ENCODE assay signal across 14 cellular contexts in the genomic region with DNA sequence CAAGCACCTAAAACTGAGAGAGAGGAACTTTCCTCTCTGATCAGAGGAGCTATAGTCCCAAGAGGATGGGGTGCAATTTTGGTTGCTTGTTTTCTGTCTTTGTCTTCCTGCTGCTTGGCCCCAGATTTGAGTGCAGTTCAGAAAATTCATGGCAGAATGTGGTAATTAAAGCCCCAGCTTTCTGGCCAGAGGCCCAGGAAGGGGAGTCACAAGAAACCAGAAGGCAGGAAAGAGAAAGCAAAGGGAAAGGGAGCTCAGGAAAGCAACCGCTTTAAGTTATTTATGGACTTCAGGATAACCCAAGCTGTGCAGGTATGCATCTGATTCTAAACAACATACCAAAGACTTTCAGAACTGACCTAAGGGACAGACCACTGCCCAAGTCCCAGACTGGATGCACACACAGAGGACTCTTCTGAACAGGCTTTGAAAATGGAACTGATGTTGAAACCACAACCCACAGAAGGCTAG.
DNase-seq lines count a peak whose midpoint lies in the region; ATAC-seq, FAIRE-seq and TF ChIP-seq lines count a peak whose summit lies in the region.
"Had no signal": no experiment of that assay in that cellular context is flagged by ENCODE, and none has a peak within 500 bp of the region (broad histone marks: within the 10 kb centered on the region; RNA-seq: fewer than 3 reads in every experiment).

No MANE protein-coding gene starts in this region.

- no peak for ATAC-seq in K562
- ATAC-seq: activated T-helper 17 cell treated with anti-CD3 and anti-CD28 coated beads, Interleukin-2, amount 50 U/mL, for 72 hours; natural killer cell; PC-3 had no signal

- CTCF ChIA-PET in K562 (lab: Yijun Ruan, JAX; ENCODE audit: low intra/inter-chr PET ratio) = no interaction called here

- POLR2A ChIA-PET in K562 (lab: Yijun Ruan, JAX) = interaction anchor here (0.7 to 2.4 kb wide), 3 partner anchors 10 to 36 kb away, joined by 3 to 10 read pairs (median 3); no protein-coding TSS in a partner anchor

- in situ Hi-C loops in K562 (cut with MboI) (no loop called here), transverse colon (cut with MboI; ENCODE audit: low pct_ligation_motif_present in 1 of 4, low pct_unique_long_range_greater_than_20kb in 1 of 4, low sequenced_read_pairs in 3 of 4) (no loop called here)

- no TSS peak for BruUV-seq in K562 (replicated peaks; lab: Mats Ljungman, UMichigan)

- no peak for TF ChIP-seq POLR2A in K562 (conservative IDR thresholded peaks at IDR 0.05)
- no peak for TF ChIP-seq POLR2A in Peyer's patch (IDR thresholded peaks at IDR 0.05)
- no peak for TF ChIP-seq POLR2A in transverse colon (IDR thresholded peaks at IDR 0.05)

- no peaks in the 10 kb centered on the region for H4K20me1 ChIP-seq in BLaER1 treated with 17β-estradiol and CSF1 and Interleukin-3, amounts not matched to agents 10 nM and 100 nM
- H4K20me1 ChIP-seq in K562 (replicated peaks; ENCODE audit: control insufficient read depth, insufficient read depth, low read length) = no peaks in the 10 kb centered on the region

- H3K79me2 ChIP-seq in K562 (ENCODE audit: control insufficient read depth, insufficient read depth, low read length) = no peaks in the 10 kb centered on the region

- peak overlapping the region in 8 of 11 experiments; percentile 4 to 62 (median 40); a peak in 11 of 22 replicates for H3K27ac ChIP-seq in BLaER1 treated with 17β-estradiol and CSF1 and Interleukin-3, amounts not matched to agents 10 nM and 100 nM
- H3K27ac ChIP-seq in K562 (ENCODE audit: extremely low read depth, low read depth, low read length) (no peak overlapping the region), Peyer's patch (no peak overlapping the region), transverse colon (no peak overlapping the region)

- H3K36me3 ChIP-seq in BLaER1 treated with 17β-estradiol and CSF1 and Interleukin-3, amounts not matched to agents 10 nM and 100 nM = peaks cover 8 to 33% (median 14%) of the 10 kb centered on the region in 11 experiments; a peak in 19 of 22 replicates
- H3K36me3 ChIP-seq in K562 (ENCODE audit: control insufficient read depth, insufficient read depth, low read length) (peaks cover 12% of the 10 kb centered on the region; the same call in 2 of the 3 replicates), Peyer's patch (no peaks in the 10 kb centered on the region), transverse colon (no peaks in the 10 kb centered on the region)

- no peaks in the 10 kb centered on the region for H3K27me3 ChIP-seq in BLaER1 treated with 17β-estradiol and CSF1 and Interleukin-3, amounts not matched to agents 10 nM and 100 nM
- H3K27me3 ChIP-seq in K562 (ENCODE audit: control insufficient read depth in 2 of 2, insufficient read depth in 2 of 2, low read length in 2 of 2) (no peaks in the 10 kb centered on the region), Peyer's patch (no peaks in the 10 kb centered on the region), transverse colon (no peaks in the 10 kb centered on the region)

- TF ChIP-seq CTCF in K562 (IDR thresholded peaks at IDR 0.05 in 2 of 3, conservative IDR thresholded peaks at IDR 0.05 in 1 of 3; ENCODE audit: insufficient read depth in 2 of 3, low read depth in 1 of 3, low read length in 3 of 3) (no peak), Peyer's patch (IDR thresholded peaks at IDR 0.05) (no peak), transverse colon (IDR thresholded peaks at IDR 0.05) (no peak)

- TF ChIP-seq RAD21 in K562 (CRISPR knock-in tag; conservative IDR thresholded peaks at IDR 0.05 in 1 of 2, IDR thresholded peaks at IDR 0.05 in 1 of 2) = no peak

- H3K9me3 ChIP-seq in BLaER1 treated with 17β-estradiol and CSF1 and Interleukin-3, amounts not matched to agents 10 nM and 100 nM (replicated peaks in 1 of 11) = 0 out of 22 replicates have a peak, but pooled peaks cover 0 to 5% (median 0%) of the 10 kb centered on the region in 11 experiments
- H3K9me3 ChIP-seq in K562 (replicated peaks; ENCODE audit: control insufficient read depth, insufficient read depth, low read depth, low read length) (no peaks in the 10 kb centered on the region), Peyer's patch (no peaks in the 10 kb centered on the region), transverse colon (no peaks in the 10 kb centered on the region)

- TF ChIP-seq EP300 in K562 (IDR thresholded peaks at IDR 0.05; ENCODE audit: low read length) (no peak), transverse colon (IDR thresholded peaks at IDR 0.05; ENCODE audit: low read depth) (no peak)

- 94% methylated on average over 1 of the region's 1 CpG for whole genome bisulfite sequencing in K562 (ENCODE audit: insufficient coverage, low coverage, missing lambda C conversion rate)
- WGBS in transverse colon (ENCODE audit: low coverage in 1 of 2), 2 donors = 28 to 43% methylated on average over 1 of the region's 1 CpG

- no peak overlapping the region for H2AFZ ChIP-seq in K562 (ENCODE audit: low read depth, low read length)

- intact Hi-C loops in K562 (cut with micrococcal nuclease) = no loop called here
- intact Hi-C loops in transverse colon (cut with DNase I; ENCODE audit: low total_unique reads) = no loop called here

- H3K4me2 ChIP-seq in BLaER1 treated with 17β-estradiol and CSF1 and Interleukin-3, amounts not matched to agents 10 nM and 100 nM = peak overlapping the region; percentile 30 to 87 (median 76)
- H3K4me2 ChIP-seq in K562 (ENCODE audit: insufficient read depth, low read length) = no peak overlapping the region

- H3K9ac ChIP-seq in BLaER1 treated with 17β-estradiol and CSF1 and Interleukin-3, amounts not matched to agents 10 nM and 100 nM = peak overlapping the region in 4 of 11 experiments; percentile 7 to 33 (median 12); a peak in 3 of 22 replicates
- no peak overlapping the region for H3K9ac ChIP-seq in K562 (ENCODE audit: insufficient read depth in 1 of 2, low read depth in 2 of 2, low read length in 2 of 2)

- DNase-seq in LHCN-M2 (ENCODE audit: low read depth) (peak; percentile 52), K562 (ENCODE audit: extremely low read depth in 1 of 4, low spot score in 3 of 4) (no peak), middle frontal gyrus (ENCODE audit: extremely low spot score, low spot score) (peak; percentile 6), Peyer's patch (no peak), cerebellar nuclear complex (lab: John Stamatoyannopoulos, UW) (no peak), transverse colon (no peak)
- no peak for DNase-seq in activated effector memory CD4-positive, alpha-beta T cell treated with Interleukin-2 at 50 U/mL for 16 hours
- DNase-seq: CD8-positive, alpha-beta memory T cell; dermis blood vessel endothelial cell; natural killer cell; PC-3; stimulated activated CD4-positive, alpha-beta T cell treated with anti-CD3 and anti-CD28 coated beads, Interleukin-4, amount 100 ng/mL, for 4 hours had no signal

- H3K4me3 ChIP-seq in BLaER1 treated with 17β-estradiol and CSF1 and Interleukin-3, amounts not matched to agents 10 nM and 100 nM = no peak overlapping the region
- no peak overlapping the region for H3K4me3 ChIP-seq in K562
- H3K4me3 ChIP-seq in Peyer's patch = no peak overlapping the region
- no peak overlapping the region for H3K4me3 ChIP-seq in transverse colon

- H3K9me1 ChIP-seq in K562 (ENCODE audit: control insufficient read depth, insufficient read depth, low read length) = no peaks in the 10 kb centered on the region

- H3K4me1 ChIP-seq in BLaER1 treated with 17β-estradiol and CSF1 and Interleukin-3, amounts not matched to agents 10 nM and 100 nM = peaks cover 24 to 55% (median 51%) of the 10 kb centered on the region in 10 experiments
- H3K4me1 ChIP-seq in K562 (replicated peaks in 1 of 2; ENCODE audit: control insufficient read depth in 2 of 2, insufficient read depth in 2 of 2, low read length in 2 of 2) = peaks cover 0 to 8% of the 10 kb centered on the region in 2 experiments; a peak in 4 of 5 replicates
- H3K4me1 ChIP-seq in Peyer's patch = no peaks in the 10 kb centered on the region
- H3K4me1 ChIP-seq in transverse colon = peaks cover 0 to 7% (median 0%) of the 10 kb centered on the region in 4 donors

- FAIRE-seq in K562 (lab: Jason Lieb, UNC) = peak; percentile 11

TF ChIP-seq in K562, 482 proteins besides CTCF, POLR2A, EP300 and RAD21 (continues in another document):
- TF ChIP-seq PURB (CRISPR knock-in tag; IDR thresholded peaks at IDR 0.05; ENCODE audit: low read depth) (no peak), SAP30 (IDR thresholded peaks at IDR 0.05; ENCODE audit: borderline replicate concordance, insufficient read depth, low read depth, low read length, poor library complexity, severe bottlenecking) (no peak), ZNF57 (CRISPR knock-in tag; IDR thresholded peaks at IDR 0.05) (no peak)
- TF ChIP-seq, protein P1, sequence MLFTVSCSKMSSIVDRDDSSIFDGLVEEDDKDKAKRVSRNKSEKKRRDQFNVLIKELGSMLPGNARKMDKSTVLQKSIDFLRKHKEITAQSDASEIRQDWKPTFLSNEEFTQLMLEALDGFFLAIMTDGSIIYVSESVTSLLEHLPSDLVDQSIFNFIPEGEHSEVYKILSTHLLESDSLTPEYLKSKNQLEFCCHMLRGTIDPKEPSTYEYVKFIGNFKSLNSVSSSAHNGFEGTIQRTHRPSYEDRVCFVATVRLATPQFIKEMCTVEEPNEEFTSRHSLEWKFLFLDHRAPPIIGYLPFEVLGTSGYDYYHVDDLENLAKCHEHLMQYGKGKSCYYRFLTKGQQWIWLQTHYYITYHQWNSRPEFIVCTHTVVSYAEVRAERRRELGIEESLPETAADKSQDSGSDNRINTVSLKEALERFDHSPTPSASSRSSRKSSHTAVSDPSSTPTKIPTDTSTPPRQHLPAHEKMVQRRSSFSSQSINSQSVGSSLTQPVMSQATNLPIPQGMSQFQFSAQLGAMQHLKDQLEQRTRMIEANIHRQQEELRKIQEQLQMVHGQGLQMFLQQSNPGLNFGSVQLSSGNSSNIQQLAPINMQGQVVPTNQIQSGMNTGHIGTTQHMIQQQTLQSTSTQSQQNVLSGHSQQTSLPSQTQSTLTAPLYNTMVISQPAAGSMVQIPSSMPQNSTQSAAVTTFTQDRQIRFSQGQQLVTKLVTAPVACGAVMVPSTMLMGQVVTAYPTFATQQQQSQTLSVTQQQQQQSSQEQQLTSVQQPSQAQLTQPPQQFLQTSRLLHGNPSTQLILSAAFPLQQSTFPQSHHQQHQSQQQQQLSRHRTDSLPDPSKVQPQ (CRISPR knock-in tag; IDR thresholded peaks at IDR 0.05; ENCODE audit: borderline replicate concordance) = no peak

Comparison
In these comparisons a context has a peak if more than half of its experiments do, and no peak if none do; other contexts are left out.
1. H3K27ac ChIP-seq: peak in BLaER1 treated with 17β-estradiol and CSF1 and Interleukin-3, amounts not matched to agents 10 nM and 100 nM (8 of 11); none in K562 (single experiment), Peyer's patch (0 of 4) and transverse colon (0 of 4).
2. DNase-seq: peak in LHCN-M2 (single experiment) and middle frontal gyrus (single experiment); none in K562 (0 of 4), activated effector memory CD4-positive, alpha-beta T cell treated with Interleukin-2 at 50 U/mL for 16 hours (single experiment), Peyer's patch (0 of 3), cerebellar nuclear complex (0 of 2) and transverse colon (single experiment).